ENCODE assay signal across 10 cellular contexts in the genomic region with DNA sequence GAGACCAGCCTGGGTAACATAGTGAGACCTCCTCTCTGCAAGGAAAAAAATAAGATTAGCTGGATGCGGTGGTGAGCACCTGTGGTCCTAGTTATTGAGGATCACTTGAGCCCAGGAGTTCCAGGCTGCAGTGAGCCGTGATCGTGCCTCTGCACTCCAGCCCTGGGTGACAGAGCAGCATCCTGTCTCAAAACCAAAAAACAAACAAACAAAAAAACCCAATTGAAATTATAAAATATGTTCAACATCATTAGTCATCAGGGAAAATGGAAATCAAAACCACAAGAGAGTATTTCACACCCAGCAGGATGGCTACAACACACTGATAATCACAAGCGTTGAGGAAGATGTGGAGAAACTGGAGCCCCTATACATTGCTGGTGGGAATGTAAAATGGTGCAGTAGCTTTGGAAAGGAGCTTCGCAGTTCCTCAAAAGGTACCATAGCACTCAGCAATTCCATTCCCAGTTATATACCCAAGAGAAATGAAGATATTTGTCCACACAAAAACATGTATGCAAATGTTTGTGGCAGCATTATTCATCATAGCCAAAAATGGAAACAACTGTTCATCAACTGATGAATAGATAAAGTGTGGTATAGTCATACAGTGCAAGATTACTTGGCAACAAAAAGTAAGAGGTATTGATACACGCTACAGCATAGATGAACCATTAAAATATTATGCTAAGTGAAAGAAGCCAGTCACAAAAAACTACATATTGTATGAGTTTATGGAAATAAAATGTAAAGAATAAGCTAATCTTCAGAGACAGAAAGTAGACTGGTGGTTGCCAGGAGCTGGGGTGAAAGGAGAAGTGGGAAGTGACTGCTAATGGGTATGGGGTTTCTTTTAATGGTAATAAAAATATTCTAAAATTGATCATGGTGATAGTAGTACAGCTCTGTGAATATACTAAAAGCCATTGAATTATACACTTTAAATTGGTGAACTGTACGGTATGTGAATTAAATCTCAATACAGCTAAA. TPM values are rescaled to one million over a fixed set of nuclear protein-coding genes. Genes with fewer than 3 reads are reported as not detected.
DNase-seq lines count a peak whose midpoint lies in the region; ATAC-seq and TF ChIP-seq lines count a peak whose summit lies in the region.
"Had no signal": no experiment of that assay in that cellular context is flagged by ENCODE, and none has a peak within 500 bp of the region (broad histone marks: within the 10 kb centered on the region; RNA-seq: fewer than 3 reads in every experiment).

No MANE protein-coding gene starts in this region.

- H3K27me3 ChIP-seq in PC-3 (ENCODE audit: low read length) (no peaks in the 10 kb centered on the region), sigmoid colon (no peaks in the 10 kb centered on the region)
- H3K27me3 ChIP-seq: hepatocyte had no signal

- H3K4me1 ChIP-seq in PC-3 (ENCODE audit: insufficient read depth, low read length) (no peaks in the 10 kb centered on the region), sigmoid colon (no peaks in the 10 kb centered on the region)

- no peak overlapping the region for H3K9ac ChIP-seq in PC-3 (ENCODE audit: low read length)

- no peaks in the 10 kb centered on the region for H3F3A ChIP-seq in PC-3 (ENCODE audit: low read length, unreplicated experiment)

- H3K4me2 ChIP-seq in PC-3 (ENCODE audit: low read length) = no peak overlapping the region
- H3K4me2 ChIP-seq: hepatocyte had no signal

- 82 to 90% methylated on average over 7 of the region's 7 CpGs for WGBS in sigmoid colon, 2 donors

- POLR2A ChIA-PET in PC-3 (lab: Charles Lee; ENCODE audit: unreplicated experiment) = no interaction called here

- H3K9me3 ChIP-seq in PC-3 (ENCODE audit: low read length) (no peaks in the 10 kb centered on the region), sigmoid colon (no peaks in the 10 kb centered on the region)

- H3K27ac ChIP-seq in PC-3 (ENCODE audit: low read length) (no peak overlapping the region), sigmoid colon (no peak overlapping the region)
- H3K27ac ChIP-seq: hepatocyte had no signal

- H3K36me3 ChIP-seq in PC-3 (ENCODE audit: low read depth, low read length) (no peaks in the 10 kb centered on the region), sigmoid colon (no peaks in the 10 kb centered on the region)

- TF ChIP-seq CTCF in PC-3 (conservative IDR thresholded peaks at IDR 0.05; ENCODE audit: low read depth, low read length) = no peak
- TF ChIP-seq CTCF in sigmoid colon (IDR thresholded peaks at IDR 0.05) = no peak

- TF ChIP-seq EP300 in sigmoid colon (IDR thresholded peaks at IDR 0.05) = no peak

- H4K20me1 ChIP-seq in PC-3 (ENCODE audit: low read length) = no peaks in the 10 kb centered on the region

- TF ChIP-seq POLR2A in erythroblast (IDR thresholded peaks at IDR 0.05; ENCODE audit: low read length) (peak; percentile 32), sigmoid colon (IDR thresholded peaks at IDR 0.05) (no peak)

- H2AFZ ChIP-seq in PC-3 (ENCODE audit: low read length) = no peak overlapping the region
- H2AFZ ChIP-seq: hepatocyte had no signal

- DNase-seq in PC-3 (peak; percentile 7), erythroblast (lab: John Stamatoyannopoulos, UW) (no peak), glomerular visceral epithelial cell (ENCODE audit: extremely low spot score) (no peak), sigmoid colon (no peak), left lobe of liver (ENCODE audit: low spot score) (no peak), NCI-H2029 treated with DMSO at 0.1 percent for 48 hours (lab: John Stamatoyannopoulos, UW) (no peak)
- DNase-seq: NCI-H2227 treated with DMSO at 0.1 percent for 48 hours had no signal

- ATAC-seq in GM18867 (IDR thresholded peaks at IDR 0.05; ENCODE audit: unreplicated experiment) (peak; percentile 85), HG02870 (IDR thresholded peaks at IDR 0.05; ENCODE audit: unreplicated experiment) (peak; percentile 67), PC-3 (no peak), left lobe of liver (no peak)

- intact Hi-C loops in PC-3 (cut with micrococcal nuclease) = no loop called here
- intact Hi-C loops in sigmoid colon (cut with DNase I) = no loop called here

- no peaks in the 10 kb centered on the region for H3K9me2 ChIP-seq in PC-3 (replicated peaks; ENCODE audit: low read length)

- CTCF ChIA-PET in PC-3 (lab: Charles Lee) = no interaction called here

- H3K4me3 ChIP-seq in PC-3 (ENCODE audit: low read length) (no peak overlapping the region), sigmoid colon (no peak overlapping the region)
- H3K4me3 ChIP-seq: hepatocyte had no signal

- BruUV-seq in PC-3 (replicated peaks; lab: Mats Ljungman, UMichigan) = no TSS peak

- no peaks in the 10 kb centered on the region for H3K79me2 ChIP-seq in PC-3 (ENCODE audit: low read length)
- H3K79me2 ChIP-seq: hepatocyte had no signal

RNA-seq across cellular contexts. Expression of a gene that starts 38.7 kb away (rescaled TPM):
- total RNA-seq in PC-3 (2014; rRNA removed) (0.44 and 0.52 TPM in 2 replicates), sigmoid colon (10 to 100 TPM in 1 of 4 donors, 1 to 10 TPM in 3; 6.1 to 10.9 (median 6.7) TPM), left lobe of liver (3.0 TPM)
- polyA plus RNA-seq in sigmoid colon = 10 to 100 TPM in 1 of 3 donors, 1 to 10 TPM in 2; 1.6 to 29.7 (median 1.8) TPM

Comparison
In these comparisons a context has a peak if more than half of its experiments do, and no peak if none do; other contexts are left out.
1. ATAC-seq: peak in GM18867 (single experiment) and HG02870 (single experiment); none in PC-3 (single experiment) and left lobe of liver (single experiment).